8 cellular contexts compared by ENCODE assay signal in genomic region chr17:8158267-8159031, GRCh38. TPM values are rescaled to one million over a fixed set of nuclear protein-coding genes. Genes with fewer than 3 reads are reported as not detected.
A peak's percentile ranks its signal among the peaks of the same experiment; 100 is the strongest.
DNase-seq lines count a peak whose midpoint lies in the region; ATAC-seq and TF ChIP-seq lines count a peak whose summit lies in the region.

No MANE protein-coding gene starts in this region.

- peaks cover 12% of the 10 kb centered on the region for H3K36me3 ChIP-seq in BJ (ENCODE audit: control insufficient read depth, insufficient read depth, low read length)
- H3K36me3 ChIP-seq in mesenchymal stem cell (ENCODE audit: control insufficient read depth in 1 of 2, insufficient read depth in 2 of 2, low read depth in 1 of 2, low read length in 2 of 2) = peaks cover 20 to 24% of the 10 kb centered on the region in 2 experiments

- H3K4me1 ChIP-seq in mesenchymal stem cell (ENCODE audit: control insufficient read depth, insufficient read depth, low read depth, low read length) = peaks cover 34% of the 10 kb centered on the region

- CTCF ChIA-PET in BJ (lab: Yijun Ruan, JAX) = interaction anchor here (0.6 to 4.7 kb wide), 12 partner anchors 10 to 371 kb away, joined by 3 to 32 read pairs (median 4); partner anchors contain the start of genes ALOXE3 and HES7
- CTCF ChIA-PET in activated CD8-positive, alpha-beta T cell treated with anti-CD3 and anti-CD28 coated beads, Interleukin-2, amount 10 ng/mL, durations not matched to agents 7 days and 5 days (lab: Charles Lee) = interaction anchor here (0.7 to 14.0 kb wide), 16 partner anchors 9 to 169 kb away, joined by 3 to 165 read pairs (median 4); partner anchors contain the start of genes ALOXE3 and HES7

- H3K27me3 ChIP-seq in BJ (ENCODE audit: control insufficient read depth, insufficient read depth, low read length) = no peaks in the 10 kb centered on the region
- H3K27me3 ChIP-seq in mesenchymal stem cell (ENCODE audit: control insufficient read depth in 1 of 2, insufficient read depth in 1 of 2, low read length in 2 of 2) = no peaks in the 10 kb centered on the region

- H2BK120ac ChIP-seq in mesenchymal stem cell (ENCODE audit: low read depth, low read length) = no peak overlapping the region

- no peak overlapping the region for H3K14ac ChIP-seq in mesenchymal stem cell (ENCODE audit: low read length in 2 of 2)

- peak overlapping the region; percentile 67 for H3K9ac ChIP-seq in mesenchymal stem cell (ENCODE audit: low read length)

- H3K9me3 Mint-ChIP-seq in activated CD8-positive, alpha-beta T cell treated with anti-CD3 and anti-CD28 coated beads, Interleukin-2, amount 10 ng/mL, durations not matched to agents 7 days and 5 days (ENCODE audit: insufficient read depth) = no peaks in the 10 kb centered on the region

- peak overlapping the region; percentile 2 for H3K4me3 Mint-ChIP-seq in activated CD8-positive, alpha-beta T cell treated with anti-CD3 and anti-CD28 coated beads, Interleukin-2, amount 10 ng/mL, durations not matched to agents 7 days and 5 days

- H3K9me3 ChIP-seq in mesenchymal stem cell (ENCODE audit: control insufficient read depth, low read length) = no peaks in the 10 kb centered on the region

- no peak overlapping the region for H2BK15ac ChIP-seq in mesenchymal stem cell (ENCODE audit: low read depth, poor library complexity, severe bottlenecking)

- H2AFZ ChIP-seq in mesenchymal stem cell (ENCODE audit: low read depth, low read length) = no peak overlapping the region

- H3K27ac Mint-ChIP-seq in activated CD8-positive, alpha-beta T cell treated with anti-CD3 and anti-CD28 coated beads, Interleukin-2, amount 10 ng/mL, durations not matched to agents 7 days and 5 days = peak overlapping the region; percentile 87

- H2AK5ac ChIP-seq in mesenchymal stem cell (ENCODE audit: low read length, severe bottlenecking) = peak overlapping the region; percentile 50

- peak overlapping the region; percentile 42 for H3K27ac ChIP-seq in mesenchymal stem cell (ENCODE audit: low read length, poor library complexity, severe bottlenecking)

- peaks cover 26% of the 10 kb centered on the region for H3K79me1 ChIP-seq in mesenchymal stem cell (replicated peaks; ENCODE audit: low read length, poor library complexity, severe bottlenecking)

- no peak overlapping the region for H3K18ac ChIP-seq in mesenchymal stem cell (ENCODE audit: low read depth in 1 of 2, low read length in 2 of 2)

- no peak for ATAC-seq in activated CD8-positive, alpha-beta T cell treated with anti-CD3 and anti-CD28 coated beads, Interleukin-2, amount 10 ng/mL, durations not matched to agents 7 days and 5 days
- ATAC-seq in GM21529 (IDR thresholded peaks at IDR 0.05; ENCODE audit: unreplicated experiment) = no peak

- no peak overlapping the region for H3K23ac ChIP-seq in mesenchymal stem cell (ENCODE audit: low read length in 2 of 2)

- peaks cover 37% of the 10 kb centered on the region for H3K36me3 Mint-ChIP-seq in activated CD8-positive, alpha-beta T cell treated with anti-CD3 and anti-CD28 coated beads, Interleukin-2, amount 10 ng/mL, durations not matched to agents 7 days and 5 days (ENCODE audit: low read depth)

- POLR2A ChIA-PET in BJ (lab: Charles Lee) = no interaction called here
- POLR2A ChIA-PET in activated CD8-positive, alpha-beta T cell treated with anti-CD3 and anti-CD28 coated beads, Interleukin-2, amount 10 ng/mL, durations not matched to agents 7 days and 5 days (lab: Charles Lee) = interaction anchor here (0.6 to 8.3 kb wide), 6 partner anchors 12 to 40 kb away, joined by 3 to 343 read pairs (median 4); no protein-coding TSS in a partner anchor

- no peak overlapping the region for H2BK5ac ChIP-seq in mesenchymal stem cell (ENCODE audit: low read depth, low read length, poor library complexity, severe bottlenecking)

- no peak overlapping the region for H4K91ac ChIP-seq in mesenchymal stem cell (ENCODE audit: low read length)

- H3K27me3 Mint-ChIP-seq in activated CD8-positive, alpha-beta T cell treated with anti-CD3 and anti-CD28 coated beads, Interleukin-2, amount 10 ng/mL, durations not matched to agents 7 days and 5 days (ENCODE audit: low read depth) = no peaks in the 10 kb centered on the region

- peak overlapping the region in 1 of 2 experiments; percentile 69 for H2BK12ac ChIP-seq in mesenchymal stem cell (ENCODE audit: low read length in 2 of 2)

- TF ChIP-seq CTCF in BJ (IDR thresholded peaks at IDR 0.05; ENCODE audit: insufficient read depth, low read depth, low read length) = peak; percentile 87

- H4K8ac ChIP-seq in mesenchymal stem cell (ENCODE audit: low read length) = peak overlapping the region; percentile 64

- DNase-seq in BJ (ENCODE audit: low read depth) (no peak), HCEC 1CT (peak; percentile 70), NK-92 (lab: John Stamatoyannopoulos, UW; ENCODE audit: unreplicated experiment) (peak; percentile 29), mesenchymal stem cell (peak; percentile 92)
- DNase-seq in activated CD8-positive, alpha-beta T cell treated with anti-CD3 and anti-CD28 coated beads, Interleukin-2, amount 10 ng/mL, durations not matched to agents 7 days and 5 days = peak; percentile 93
- DNase-seq in effector CD4-positive, alpha-beta T cell = peak; percentile 84
- peak; percentile 65 for DNase-seq in stimulated activated CD8-positive, alpha-beta memory T cell treated with anti-CD3 and anti-CD28 coated beads, Interleukin-12 subunit alpha, Interleukin-12 subunit beta, amount 100 ng/mL, for 4 hours (ENCODE audit: low read depth)

- H3K4me1 Mint-ChIP-seq in activated CD8-positive, alpha-beta T cell treated with anti-CD3 and anti-CD28 coated beads, Interleukin-2, amount 10 ng/mL, durations not matched to agents 7 days and 5 days (ENCODE audit: low read depth) = peaks cover 40% of the 10 kb centered on the region

- no peak overlapping the region for H3K4me3 ChIP-seq in BJ (ENCODE audit: low read depth, low read length)
- H3K4me3 ChIP-seq in mesenchymal stem cell (ENCODE audit: insufficient read depth in 1 of 2, low read depth in 1 of 2, low read length in 2 of 2) = peak overlapping the region in 1 of 2 experiments; percentile 13

- WGBS in mesenchymal stem cell = 50% methylated on average over 17 of the region's 20 CpGs

- no peak overlapping the region for H3K4me2 ChIP-seq in mesenchymal stem cell (ENCODE audit: low read length, poor library complexity, severe bottlenecking)

- no peak overlapping the region for H3K4ac ChIP-seq in mesenchymal stem cell (ENCODE audit: low read depth in 1 of 2, low read length in 2 of 2)

RNA-seq across cellular contexts. Expression of gene VAMP2, which starts 4.3 kb away (rescaled TPM):
- polyA plus RNA-seq in BJ (2011; rRNA removed) = 20.1 and 22.8 TPM in 2 replicates
- 7.4 and 9.6 TPM in 2 replicates for polyA minus RNA-seq in BJ (2011; rRNA and poly(A)+ RNA removed)
- total RNA-seq in activated CD8-positive, alpha-beta T cell treated with anti-CD3 and anti-CD28 coated beads, Interleukin-2, amount 10 ng/mL, durations not matched to agents 7 days and 5 days = 10 to 100 TPM; 56.3 to 56.7 TPM
- polyA plus RNA-seq in mesenchymal stem cell (2013, experiment 1 of 2) = 48.0 TPM
- polyA plus RNA-seq in mesenchymal stem cell (2013, experiment 2 of 2) = 47.4 TPM

RNA-seq across cellular contexts. Expression of gene PER1, which starts 6.2 kb away (rescaled TPM):
- polyA plus RNA-seq in BJ (2011; rRNA removed) = 5.1 and 7.7 TPM in 2 replicates
- 11.4 and 32.7 TPM in 2 replicates for polyA minus RNA-seq in BJ (2011; rRNA and poly(A)+ RNA removed)
- 10 to 100 TPM; 35.0 to 38.1 TPM for total RNA-seq in activated CD8-positive, alpha-beta T cell treated with anti-CD3 and anti-CD28 coated beads, Interleukin-2, amount 10 ng/mL, durations not matched to agents 7 days and 5 days
- 34.9 TPM for polyA plus RNA-seq in mesenchymal stem cell (2013, experiment 1 of 2)
- polyA plus RNA-seq in mesenchymal stem cell (2013, experiment 2 of 2) = 25.8 TPM

RNA-seq across cellular contexts. Expression of gene TMEM107, which starts 17.7 kb away (rescaled TPM):
- 13.6 and 14.5 TPM in 2 replicates for polyA plus RNA-seq in BJ (2011; rRNA removed)
- polyA minus RNA-seq in BJ (2011; rRNA and poly(A)+ RNA removed) = 52.2 and 57.1 TPM in 2 replicates
- total RNA-seq in activated CD8-positive, alpha-beta T cell treated with anti-CD3 and anti-CD28 coated beads, Interleukin-2, amount 10 ng/mL, durations not matched to agents 7 days and 5 days = 10 to 100 TPM; 39.6 to 44.1 TPM
- polyA plus RNA-seq in mesenchymal stem cell (2013, experiment 1 of 2) = 9.0 TPM
- polyA plus RNA-seq in mesenchymal stem cell (2013, experiment 2 of 2) = 9.7 TPM

RNA-seq across cellular contexts. Expression of gene BORCS6, which starts 31.5 kb away (rescaled TPM):
- 3.0 and 4.5 TPM in 2 replicates for polyA plus RNA-seq in BJ (2011; rRNA removed)
- polyA minus RNA-seq in BJ (2011; rRNA and poly(A)+ RNA removed) = 2.8 and 3.4 TPM in 2 replicates
- total RNA-seq in activated CD8-positive, alpha-beta T cell treated with anti-CD3 and anti-CD28 coated beads, Interleukin-2, amount 10 ng/mL, durations not matched to agents 7 days and 5 days = 10 to 100 TPM; 12.7 TPM
- polyA plus RNA-seq in mesenchymal stem cell (2013, experiment 1 of 2) = 5.7 TPM
- 5.5 TPM for polyA plus RNA-seq in mesenchymal stem cell (2013, experiment 2 of 2)

RNA-seq across cellular contexts. Expression of gene HES7, which starts 34.5 kb away (rescaled TPM):
- polyA plus RNA-seq in BJ (2011; rRNA removed) = not detected in 2 replicates
- polyA minus RNA-seq in BJ (2011; rRNA and poly(A)+ RNA removed) = 0.09 TPM in 1 of 2 replicates, not detected in the other
- under 1 TPM in 1 of 2 experiments, not detected in 1; 0.29 TPM for total RNA-seq in activated CD8-positive, alpha-beta T cell treated with anti-CD3 and anti-CD28 coated beads, Interleukin-2, amount 10 ng/mL, durations not matched to agents 7 days and 5 days
- polyA plus RNA-seq in mesenchymal stem cell (2013, experiment 1 of 2) = 1.5 TPM
- 1.4 TPM for polyA plus RNA-seq in mesenchymal stem cell (2013, experiment 2 of 2)
